8 cellular contexts compared by ENCODE assay signal in genomic region chr7:131945313-131945831, GRCh38.
DNase-seq lines count a peak whose midpoint lies in the region; ATAC-seq, FAIRE-seq and TF ChIP-seq lines count a peak whose summit lies in the region.

No MANE protein-coding gene starts in this region.

- H3K79me2 ChIP-seq in K562 (ENCODE audit: control insufficient read depth, insufficient read depth, low read length) = no peaks in the 10 kb centered on the region

- H3K4me3 ChIP-seq in K562 = no peak overlapping the region
- peak overlapping the region in 1 of 2 donors; percentile 42 for H3K4me3 ChIP-seq in kidney (ENCODE audit: low read length in 2 of 2)

- no TSS peak for BruUV-seq in K562 (replicated peaks; lab: Mats Ljungman, UMichigan)

- peaks cover 5 to 43% of the 10 kb centered on the region in 2 experiments; a peak in 4 of 5 replicates for H3K27me3 ChIP-seq in K562 (ENCODE audit: control insufficient read depth in 2 of 2, insufficient read depth in 2 of 2, low read length in 2 of 2)

- WGBS in K562 (ENCODE audit: insufficient coverage, low coverage, missing lambda C conversion rate) = 4% methylated on average over 38 of the region's 38 CpGs

- no peak for TF ChIP-seq EP300 in K562 (IDR thresholded peaks at IDR 0.05; ENCODE audit: low read length)

- H3K4me1 ChIP-seq in K562 (replicated peaks in 1 of 2; ENCODE audit: control insufficient read depth in 2 of 2, insufficient read depth in 2 of 2, low read length in 2 of 2) (peaks cover 0 to 7% of the 10 kb centered on the region in 2 experiments; a peak in 1 of 5 replicates), kidney (ENCODE audit: control insufficient read depth in 1 of 2, insufficient read depth in 1 of 2, low read depth in 1 of 2, low read length in 2 of 2) (no peaks in the 10 kb centered on the region)

- intact Hi-C loops in K562 (cut with micrococcal nuclease) (loop anchor here (2.0 to 10.0 kb wide), 5 partner anchors 102 to 637 kb away; no protein-coding TSS in a partner anchor), kidney (cut with DNase I) (no loop called here)

- H4K20me1 ChIP-seq in K562 (replicated peaks; ENCODE audit: control insufficient read depth, insufficient read depth, low read length) = peaks cover 9% of the 10 kb centered on the region; the same call in 1 of the 2 replicates

- no peaks in the 10 kb centered on the region for H3K9me1 ChIP-seq in K562 (ENCODE audit: control insufficient read depth, insufficient read depth, low read length)

- FAIRE-seq in K562 (lab: Jason Lieb, UNC) (no peak), kidney (lab: Jason Lieb, UNC) (no peak)

- no peaks in the 10 kb centered on the region for H3K36me3 ChIP-seq in K562 (ENCODE audit: control insufficient read depth, insufficient read depth, low read length)
- no peaks in the 10 kb centered on the region for H3K36me3 ChIP-seq in kidney (ENCODE audit: control insufficient read depth in 1 of 2, insufficient read depth in 2 of 2, low read length in 2 of 2)

- H3K9me3 ChIP-seq in K562 (replicated peaks; ENCODE audit: control insufficient read depth, insufficient read depth, low read depth, low read length) (no peaks in the 10 kb centered on the region), kidney (ENCODE audit: control insufficient read depth in 1 of 2, low read length in 2 of 2) (no peaks in the 10 kb centered on the region)

- peak; percentile 81 for ATAC-seq in HG03159 (IDR thresholded peaks at IDR 0.05; ENCODE audit: unreplicated experiment)
- ATAC-seq in K562 = peak; percentile 99

- H3K27ac ChIP-seq in K562 (ENCODE audit: extremely low read depth, low read depth, low read length) = no peak overlapping the region
- H3K27ac ChIP-seq in kidney (ENCODE audit: low read depth in 2 of 2, low read length in 2 of 2) = no peak overlapping the region

- TF ChIP-seq CTCF in K562 (IDR thresholded peaks at IDR 0.05 in 2 of 3, conservative IDR thresholded peaks at IDR 0.05 in 1 of 3; ENCODE audit: insufficient read depth in 2 of 3, low read depth in 1 of 3, low read length in 3 of 3) (peak; percentile 89 to 96 (median 90)), kidney (IDR thresholded peaks at IDR 0.05; ENCODE audit: borderline replicate concordance, extremely low read depth, insufficient read depth) (peak; percentile 80)

- peak; percentile 86 to 89 for TF ChIP-seq RAD21 in K562 (CRISPR knock-in tag; conservative IDR thresholded peaks at IDR 0.05 in 1 of 2, IDR thresholded peaks at IDR 0.05 in 1 of 2)

- CTCF ChIA-PET in K562 (lab: Yijun Ruan, JAX; ENCODE audit: low intra/inter-chr PET ratio) = interaction anchor here (0.6 to 3.3 kb wide), 5 partner anchors 15 to 635 kb away, joined by 3 to 13 read pairs (median 4); no protein-coding TSS in a partner anchor

- H3K4me2 ChIP-seq in K562 (ENCODE audit: insufficient read depth, low read length) = no peak overlapping the region

- TF ChIP-seq POLR2A in K562 (conservative IDR thresholded peaks at IDR 0.05) = no peak

- DNase-seq in activated CD4-positive, alpha-beta T cell treated with anti-CD3 and anti-CD28 coated beads for 48 hours = peak; percentile 55
- no peak for DNase-seq in activated CD4-positive, alpha-beta T cell treated with anti-CD3 and anti-CD28 coated beads for 4 hours
- DNase-seq in NCI-H82 treated with DMSO at 0.1 percent for 48 hours (lab: John Stamatoyannopoulos, UW; ENCODE audit: unreplicated experiment) (peak; percentile 35), K562 (ENCODE audit: extremely low read depth in 1 of 4, low spot score in 3 of 4) (peak; percentile 68 to 89 (median 82)), kidney (peak; percentile 78), NK-92 (lab: John Stamatoyannopoulos, UW; ENCODE audit: unreplicated experiment) (no peak)
- DNase-seq in stimulated activated CD4-positive, alpha-beta T cell treated with anti-CD3 and anti-CD28 coated beads, Interleukin-2, amount 100 ng/mL, for 48 hours = peak; percentile 21 to 42

- H3K9ac ChIP-seq in K562 (ENCODE audit: insufficient read depth in 1 of 2, low read depth in 2 of 2, low read length in 2 of 2) (no peak overlapping the region; a peak in 1 of 4 replicates), kidney (ENCODE audit: low read length in 2 of 2) (no peak overlapping the region)

- no peak overlapping the region for H2AFZ ChIP-seq in K562 (ENCODE audit: low read depth, low read length)

- POLR2A ChIA-PET in K562 (lab: Yijun Ruan, JAX) = interaction anchor here (0.7 kb wide), 1 partner anchor 17 kb away, joined by 5 read pairs; no protein-coding TSS in a partner anchor

- in situ Hi-C loops in K562 (cut with MboI) = no loop called here

TF ChIP-seq in K562, 482 proteins besides CTCF, POLR2A, EP300 and RAD21 (continues in another document):
- TF ChIP-seq NONO (IDR thresholded peaks at IDR 0.05; ENCODE audit: low read depth in 2 of 2, low read length in 1 of 2) = no peak
- no peak for TF ChIP-seq IRF2 (CRISPR knock-in tag; IDR thresholded peaks at IDR 0.05)
- 0 out of 4 replicates have a peak, but pooled peaks have one; percentile 9 to 20 for TF ChIP-seq NRF1 (conservative IDR thresholded peaks at IDR 0.05 in 1 of 2, IDR thresholded peaks at IDR 0.05 in 1 of 2)
- no peak for TF ChIP-seq SUPT5H (IDR thresholded peaks at IDR 0.05)
- TF ChIP-seq E2F6 (IDR thresholded peaks at IDR 0.05; ENCODE audit: borderline replicate concordance in 1 of 2, extremely low read depth in 1 of 2, insufficient read depth in 1 of 2, insufficient read length in 1 of 2, low read depth in 1 of 2, low read length in 1 of 2, poor library complexity in 1 of 2, severe bottlenecking in 1 of 2) = peak in 1 of 2 experiments; percentile 27
- TF ChIP-seq CBFB (CRISPR knock-in tag; IDR thresholded peaks at IDR 0.05) = no peak
- TF ChIP-seq MYC (IDR thresholded peaks at IDR 0.05; ENCODE audit: low read depth, low read length) = peak; percentile 30; the same call in 1 of the 2 replicates
- no peak for TF ChIP-seq MYC (CRISPR knock-in tag; IDR thresholded peaks at IDR 0.05; ENCODE audit: borderline replicate concordance, low read depth)
- TF ChIP-seq PRDM10 (IDR thresholded peaks at IDR 0.05; ENCODE audit: partially characterized antibody) = no peak
- no peak for TF ChIP-seq PYGO2 (tag; IDR thresholded peaks at IDR 0.05)
- TF ChIP-seq KLF16 (IDR thresholded peaks at IDR 0.05) = 0 out of 2 replicates have a peak, but pooled peaks have one; percentile 19
- 0 out of 2 replicates have a peak, but pooled peaks have one; percentile 18 for TF ChIP-seq ATF7 (IDR thresholded peaks at IDR 0.05)

Comparison
In these comparisons a context has a peak if more than half of its experiments do, and no peak if none do; other contexts are left out.
1. DNase-seq: peak in activated CD4-positive, alpha-beta T cell treated with anti-CD3 and anti-CD28 coated beads for 48 hours (single experiment), NCI-H82 treated with DMSO at 0.1 percent for 48 hours (single experiment), K562 (4 of 4), kidney (single experiment) and stimulated activated CD4-positive, alpha-beta T cell treated with anti-CD3 and anti-CD28 coated beads, Interleukin-2, amount 100 ng/mL, for 48 hours (2 of 2); none in activated CD4-positive, alpha-beta T cell treated with anti-CD3 and anti-CD28 coated beads for 4 hours (0 of 2) and NK-92 (single experiment).